ENCODE assay signal across 8 cellular contexts in the genomic region with DNA sequence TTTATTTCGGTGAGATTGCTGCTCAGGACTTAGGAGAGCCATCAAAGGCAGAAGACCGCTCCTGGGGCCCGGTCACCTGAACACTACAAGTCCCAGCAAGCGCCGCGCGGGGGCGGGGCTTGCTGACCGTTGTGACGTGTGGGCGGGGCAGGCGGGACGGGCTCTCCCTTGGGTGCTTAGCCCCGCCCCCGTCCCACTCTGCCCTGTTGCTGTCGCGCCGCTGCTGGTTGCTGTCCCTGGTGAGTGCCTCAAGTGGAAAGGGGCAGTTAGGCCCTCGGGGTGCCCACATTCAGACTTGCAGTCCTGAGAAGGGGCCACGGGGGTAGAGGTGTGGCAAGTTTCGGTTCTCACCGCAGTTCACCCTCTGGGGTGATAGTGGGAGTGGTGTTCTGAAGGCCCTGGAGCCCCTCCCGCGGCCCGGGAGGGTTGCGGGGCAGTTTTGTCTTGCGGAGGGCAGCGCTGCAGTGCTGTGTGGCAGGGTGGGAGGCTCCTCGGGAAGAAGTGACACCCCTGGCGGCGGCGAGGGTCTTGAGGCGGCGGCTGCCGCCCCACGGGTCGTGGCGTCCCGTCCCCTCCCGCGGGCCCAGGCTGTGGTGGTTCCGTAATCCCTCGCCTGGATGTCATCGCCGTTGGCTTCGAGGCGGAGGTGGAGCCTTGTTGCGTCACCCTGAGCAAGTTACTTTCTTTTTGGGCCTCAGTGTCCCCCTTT. TPM values are rescaled to one million over a fixed set of nuclear protein-coding genes. Genes with fewer than 3 reads are reported as not detected.
DNase-seq lines count a peak whose midpoint lies in the region; ATAC-seq lines count a peak whose summit lies in the region.

TSS of gene CALCOCO2 (plus strand) at position 196 of the 709 bp plus-strand sequence. CDS start 10,673 bp downstream, outside the sequence.

- no peaks in the 10 kb centered on the region for H3K27me3 ChIP-seq in ectodermal cell (ENCODE audit: control insufficient read depth, insufficient read depth, low read length, poor library complexity, severe bottlenecking)

- H3K9me3 ChIP-seq in ectodermal cell (ENCODE audit: control insufficient read depth, low read length): no peaks in the 10 kb centered on the region

- 1 to 2% methylated on average over 48 of the region's 48 CpGs for WGBS in ectodermal cell, 2 experiments

- H3K4me3 ChIP-seq in ectodermal cell (ENCODE audit: insufficient read depth, low read depth, low read length): peak within 1 kb of the TSS; percentile 81

- DNase-seq in CMK (ENCODE audit: low read depth) (peak; percentile 83), HT-29 (ENCODE audit: low spot score) (peak; percentile 99), lung microvascular endothelial cell (ENCODE audit: low read depth in 2 of 2) (peak; percentile 94 to 95)
- DNase-seq in NK-92 treated with Interleukin-12 subunit alpha and Interleukin-12 subunit beta, amount 100 ng/mL, for 24 hours (lab: John Stamatoyannopoulos, UW): peak; percentile 89
- peak; percentile 55 to 79 for DNase-seq in activated CD8-positive, alpha-beta memory T cell treated with anti-CD3 and anti-CD28 coated beads for 1 hour (ENCODE audit: extremely low read depth in 1 of 2, low read depth in 1 of 2)
- peak; percentile 75 to 90 (median 77) for DNase-seq in stimulated activated CD4-positive, alpha-beta T cell treated with anti-CD3 and anti-CD28 coated beads, TNF-alpha, amount 100 ng/mL, for 48 hours (ENCODE audit: low read depth in 3 of 3)

- no peaks in the 10 kb centered on the region for H3K4me1 ChIP-seq in ectodermal cell (ENCODE audit: control insufficient read depth, insufficient read depth, low read length)

- ATAC-seq in GM19467 (IDR thresholded peaks at IDR 0.05; ENCODE audit: unreplicated experiment): peak; percentile 83

- no peak within 1 kb of the TSS for H3K27ac ChIP-seq in ectodermal cell (ENCODE audit: insufficient read depth, low read depth, low read length, poor library complexity, severe bottlenecking)

- no peaks in the 10 kb centered on the region for H3K36me3 ChIP-seq in ectodermal cell (ENCODE audit: control insufficient read depth, insufficient read depth, low read length)

RNA-seq across cellular contexts. Expression of gene CALCOCO2, which starts in this region (rescaled TPM):
- total RNA-seq in HT-29 (2014; rRNA removed; shearing (Covaris generic)): 8.1 and 11.0 TPM in 2 replicates
- 37.9 TPM for polyA plus RNA-seq in ectodermal cell (2013, experiment 1 of 4)
- 49.1 TPM for polyA plus RNA-seq in ectodermal cell (2013, experiment 2 of 4)
- polyA plus RNA-seq in ectodermal cell (2013, experiment 3 of 4): 38.2 TPM
- 45.0 TPM for polyA plus RNA-seq in ectodermal cell (2013, experiment 4 of 4)
- 19.6 and 31.7 TPM in 2 replicates for total RNA-seq in lung microvascular endothelial cell
